8 cellular contexts compared by ENCODE assay signal in the genomic region with DNA sequence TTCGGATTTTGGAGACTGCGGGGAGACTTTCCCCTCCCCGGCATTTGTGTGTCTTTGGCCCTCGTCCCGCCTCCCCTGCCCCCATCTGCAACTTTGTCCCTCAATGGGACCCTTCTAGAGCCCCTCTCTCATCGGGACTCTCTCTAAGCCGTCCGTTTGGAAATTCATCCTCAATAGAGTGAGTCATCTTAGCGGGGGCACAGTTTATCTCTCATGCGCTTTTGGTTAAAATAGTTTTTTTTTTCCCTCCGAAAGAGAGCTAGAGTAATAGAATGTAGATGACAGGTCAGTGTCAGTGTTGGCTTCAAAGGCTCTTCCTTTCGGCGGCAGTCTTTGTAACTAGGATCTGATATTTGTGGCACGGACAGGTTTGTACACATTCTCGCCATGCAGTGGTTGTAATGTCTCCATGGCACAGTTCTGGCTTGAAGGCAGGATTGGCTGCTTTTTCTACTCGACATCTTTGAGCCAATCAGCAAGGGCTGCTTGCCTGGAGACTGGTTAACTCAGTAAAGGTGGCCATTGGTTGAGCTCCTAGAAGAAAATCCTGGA.
DNase-seq lines count a peak whose midpoint lies in the region; ATAC-seq and TF ChIP-seq lines count a peak whose summit lies in the region.

No MANE protein-coding gene starts in this region.

- ATAC-seq in GM18873 (IDR thresholded peaks at IDR 0.05; ENCODE audit: low FRiP score, unreplicated experiment) = peak; percentile 79
- peak; percentile 57 for ATAC-seq in HG03135 (IDR thresholded peaks at IDR 0.05; ENCODE audit: unreplicated experiment)

- no peak for TF ChIP-seq CTCF in WI38 (IDR thresholded peaks at IDR 0.05; ENCODE audit: low read depth, low read length)

- peak overlapping the region; percentile 96 for H3K27ac ChIP-seq in caudate nucleus (ENCODE audit: low read depth, low read length)

- peak; percentile 97 for DNase-seq in AG08395 (ENCODE audit: low spot score)
- peak; percentile 86 for DNase-seq in NCI-H2171 treated with DMSO at 0.1 percent for 48 hours (lab: John Stamatoyannopoulos, UW)
- peak in 59 of 61 donors; percentile 3 to 94 (median 58) for DNase-seq in caudate nucleus (lab: John Stamatoyannopoulos, UW)
- DNase-seq in iris pigment epithelial cell (ENCODE audit: low read depth) = peak; percentile 99
- DNase-seq in stimulated activated CD4-positive, alpha-beta T cell treated with anti-CD3 and anti-CD28 coated beads, Interleukin-12 subunit alpha, Interleukin-12 subunit beta, amount 100 ng/mL, for 24 hours (ENCODE audit: low read depth in 2 of 2) = peak; percentile 43 to 45

- peak overlapping the region; percentile 77 for H3K4me3 ChIP-seq in WI38 (ENCODE audit: low read depth, low read length)

Comparison
In these comparisons a context has a peak if more than half of its experiments do, and no peak if none do; other contexts are left out.
1. Peak in every context shown above with its lines: DNase-seq, ATAC-seq, H3K4me3 ChIP-seq and H3K27ac ChIP-seq.
2. DNase-seq: peak in every context shown above with its lines; median percentile 99 in iris pigment epithelial cell; 97 in AG08395; 86 in NCI-H2171 treated with DMSO at 0.1 percent for 48 hours; 58 in caudate nucleus; 44 in stimulated activated CD4-positive, alpha-beta T cell treated with anti-CD3 and anti-CD28 coated beads, Interleukin-12 subunit alpha, Interleukin-12 subunit beta, amount 100 ng/mL, for 24 hours.